Comparison of ENCODE assay signal across 4 cellular contexts in genomic region chr18:34266029-34266428, GRCh38. TPM values are rescaled to one million over a fixed set of nuclear protein-coding genes. Genes with fewer than 3 reads are reported as not detected.
"Had no signal": no experiment of that assay in that cellular context is flagged by ENCODE, and none has a peak within 500 bp of the region (broad histone marks: within the 10 kb centered on the region; RNA-seq: fewer than 3 reads in every experiment).

No MANE protein-coding gene starts in this region.

RNA-seq across cellular contexts. Expression of gene NOL4, which starts 41.3 kb away (rescaled TPM):
- total RNA-seq: GM23248, HFFc6, HT1080, IMR-90 had no signal
- polyA plus RNA-seq: GM23248, IMR-90 had no signal
